Comparison of ENCODE assay signal across 8 cellular contexts in the genomic region with DNA sequence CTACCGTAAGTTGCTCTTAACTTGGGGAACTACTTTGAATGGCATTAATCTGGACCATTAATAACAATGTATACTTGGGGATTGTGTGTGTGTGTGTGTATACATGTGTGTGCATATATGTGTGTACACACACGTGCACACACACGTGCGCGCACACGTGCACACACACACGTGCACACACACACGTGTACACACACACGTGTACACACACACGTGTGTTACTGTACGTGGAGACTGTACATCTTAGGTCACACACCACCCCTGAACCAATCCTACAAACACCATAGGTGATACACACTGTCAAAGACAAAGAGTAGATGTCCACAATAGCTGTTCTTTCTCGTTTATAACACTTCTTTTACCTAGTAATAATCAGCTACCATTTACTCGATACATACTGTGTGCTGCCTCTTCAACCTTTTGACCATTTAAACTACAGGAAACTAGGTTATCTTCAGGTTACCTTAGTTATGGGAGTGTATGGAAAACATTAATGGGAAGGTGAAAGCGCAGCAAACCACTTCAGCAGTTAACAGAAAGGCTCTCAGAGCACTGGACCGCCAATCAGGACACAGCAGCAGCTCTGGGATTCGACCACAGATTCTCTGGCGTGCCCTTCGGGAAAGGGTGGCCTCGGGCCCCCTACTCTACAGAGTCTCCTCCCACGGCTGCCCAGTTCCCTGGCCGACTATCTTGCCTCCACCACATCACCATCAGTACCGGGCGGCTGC. TPM values are rescaled to one million over a fixed set of nuclear protein-coding genes. Genes with fewer than 3 reads are reported as not detected.
DNase-seq lines count a peak whose midpoint lies in the region; ATAC-seq and TF ChIP-seq lines count a peak whose summit lies in the region.

No MANE protein-coding gene starts in this region.

- H3K4me1 Mint-ChIP-seq in T-cell: peaks cover 41 to 48% (median 47%) of the 10 kb centered on the region in 3 donors

- 46 to 50% methylated on average over 23 of the region's 23 CpGs for WGBS in heart right ventricle, 2 donors

- H3K36me3 Mint-ChIP-seq in T-cell: peaks cover 19% of the 10 kb centered on the region

- H3K27ac ChIP-seq in heart right ventricle (peak overlapping the region in 9 of 10 donors; percentile 63 to 94 (median 86)), right atrium auricular region (peak overlapping the region; percentile 78 to 92), skeletal muscle tissue (ENCODE audit: low read depth, low read length) (peak overlapping the region; percentile 80)

- H3K36me3 ChIP-seq in heart right ventricle (peaks cover 0 to 28% (median 13%) of the 10 kb centered on the region in 9 donors), right atrium auricular region (no peaks in the 10 kb centered on the region), skeletal muscle tissue (ENCODE audit: control insufficient read depth in 3 of 3, insufficient read depth in 3 of 3, low read length in 3 of 3) (peaks cover 0 to 10% (median 4%) of the 10 kb centered on the region in 3 donors)

- POLR2A ChIA-PET in T-cell (lab: Charles Lee): interaction anchor here in 1 of 2 donors (0.6 to 1.1 kb wide), 3 partner anchors 14 to 94 kb away, joined by 3 to 4 read pairs (median 3); no protein-coding TSS in a partner anchor

- TF ChIP-seq CTCF in heart right ventricle (IDR thresholded peaks at IDR 0.05) (no peak), right atrium auricular region (IDR thresholded peaks at IDR 0.05) (no peak)

- ATAC-seq in heart right ventricle: no peak
- no peak for ATAC-seq in left cardiac atrium
- ATAC-seq in T-cell (replicated peaks in 1 of 4): no peak

- no peaks in the 10 kb centered on the region for H3K9me3 Mint-ChIP-seq in T-cell

- H3K27me3 ChIP-seq in heart right ventricle: no peaks in the 10 kb centered on the region
- no peaks in the 10 kb centered on the region for H3K27me3 ChIP-seq in right atrium auricular region
- H3K27me3 ChIP-seq in skeletal muscle tissue (ENCODE audit: control insufficient read depth in 3 of 3, insufficient read depth in 3 of 3, low read length in 3 of 3): no peaks in the 10 kb centered on the region

- peak overlapping the region; percentile 98 to 99 for H3K27ac Mint-ChIP-seq in T-cell

- H3K9me3 ChIP-seq in heart right ventricle: no peaks in the 10 kb centered on the region
- no peaks in the 10 kb centered on the region for H3K9me3 ChIP-seq in right atrium auricular region
- H3K9me3 ChIP-seq in skeletal muscle tissue (ENCODE audit: control insufficient read depth in 3 of 3, low read length in 3 of 3): no peaks in the 10 kb centered on the region

- CTCF ChIA-PET in T-cell (lab: Charles Lee): interaction anchor here in 1 of 2 donors (0.6 to 1.0 kb wide), 2 partner anchors 9 to 85 kb away, joined by 3 to 4 read pairs; no protein-coding TSS in a partner anchor

- H3K4me3 Mint-ChIP-seq in T-cell: peak overlapping the region; percentile 95 to 99 (median 97)

- intact Hi-C loops in heart right ventricle (cut with DNase I): loop anchor here in 1 of 10 donors (10.0 kb wide), 1 partner anchor 137 kb away; no protein-coding TSS in a partner anchor
- intact Hi-C loops in left cardiac atrium (cut with DNase I): no loop called here

- H3K9ac ChIP-seq in skeletal muscle tissue (ENCODE audit: low read depth in 1 of 3, low read length in 3 of 3): peak overlapping the region; percentile 90 to 95 (median 91)

- DNase-seq in heart right ventricle (no peak), left cardiac atrium (no peak), T-cell (no peak), right atrium auricular region (ENCODE audit: low spot score) (no peak), 8988T (no peak), hippocampal formation (lab: John Stamatoyannopoulos, UW) (no peak)
- no peak for DNase-seq in activated CD4-positive, alpha-beta T cell treated with anti-CD3 and anti-CD28 coated beads, Interleukin-2, amount 50 U/mL, for 1 hour

- H3K4me1 ChIP-seq in heart right ventricle (peaks cover 0 to 22% (median 16%) of the 10 kb centered on the region in 9 donors), right atrium auricular region (peaks cover 0 to 6% of the 10 kb centered on the region in 2 donors), skeletal muscle tissue (ENCODE audit: control insufficient read depth in 3 of 3, insufficient read depth in 3 of 3, low read length in 3 of 3) (peaks cover 6 to 18% (median 7%) of the 10 kb centered on the region in 3 donors)

- H3K4me3 ChIP-seq in heart right ventricle (peak overlapping the region; percentile 55 to 96 (median 78)), right atrium auricular region (peak overlapping the region; percentile 78 to 86), skeletal muscle tissue (ENCODE audit: low read length in 3 of 3) (peak overlapping the region; percentile 78 to 97 (median 96))

- H3K27me3 Mint-ChIP-seq in T-cell: no peaks in the 10 kb centered on the region

RNA-seq across cellular contexts. Expression of gene GCC2, which starts 0.9 kb away (rescaled TPM):
- 10 to 100 TPM; 22.2 to 31.8 (median 27.3) TPM for total RNA-seq in heart right ventricle
- 1 to 10 TPM; 4.1 to 9.5 TPM for polyA plus RNA-seq in heart right ventricle
- total RNA-seq in left cardiac atrium: 10 to 100 TPM; 18.4 to 25.0 TPM
- 100 to 1,000 TPM in 4 of 5 donors, 10 to 100 TPM in 1; 97.3 to 152 (median 135) TPM for total RNA-seq in T-cell
- total RNA-seq in right atrium auricular region: 10 to 100 TPM; 12.8 to 16.1 TPM
- total RNA-seq in skeletal muscle tissue: 19.8 TPM
